23 cellular contexts compared by ENCODE assay signal in genomic region chr1:151192047-151192446, GRCh38. TPM values are rescaled to one million over a fixed set of nuclear protein-coding genes. Genes with fewer than 3 reads are reported as not detected.
"Had no signal": no experiment of that assay in that cellular context is flagged by ENCODE, and none has a peak within 500 bp of the region (broad histone marks: within the 10 kb centered on the region; RNA-seq: fewer than 3 reads in every experiment).

No MANE protein-coding gene starts in this region.

- H3K27me3 ChIP-seq: hepatocyte, stomach, thyroid gland, upper lobe of left lung, uterus had no signal

- H2AFZ ChIP-seq: hepatocyte had no signal

- H3K27ac Mint-ChIP-seq: memory B cell, naive B cell, nephron progenitor cell had no signal

- ATAC-seq: left cardiac atrium, lower lobe of right lung, psoas muscle, sciatic nerve had no signal

- H3K27me3 Mint-ChIP-seq: memory B cell had no signal

- H3K4me3 ChIP-seq: coronary artery, hepatocyte, left ventricle myocardium inferior, lower lobe of right lung, psoas muscle, stomach, thyroid gland, upper lobe of left lung, uterus had no signal

- H3K36me3 ChIP-seq: left ventricle myocardium inferior, lower lobe of right lung, neutrophil, stomach, thyroid gland, upper lobe of left lung, uterus had no signal

- H3K27ac ChIP-seq: coronary artery, hepatocyte, left ventricle myocardium inferior, lower lobe of right lung, neutrophil, psoas muscle, stomach, thyroid gland, upper lobe of left lung, uterus had no signal

- FAIRE-seq: kidney had no signal

- H3K9me3 ChIP-seq: left ventricle myocardium inferior, lower lobe of right lung, neutrophil, psoas muscle, stomach, thyroid gland, upper lobe of left lung, uterus had no signal

- H3K4me3 Mint-ChIP-seq: memory B cell, nephron progenitor cell had no signal

- H3K36me3 Mint-ChIP-seq: memory B cell had no signal

- H3K4me2 ChIP-seq: hepatocyte had no signal

- DNase-seq: effector CD4-positive, alpha-beta T cell; foreskin melanocyte; head of caudate nucleus; left cardiac atrium; left ventricle myocardium inferior; lower lobe of right lung; naive B cell; nephron progenitor cell; retina; stimulated activated CD4-positive, alpha-beta T cell treated with anti-CD3 and anti-CD28 coated beads, Interleukin-12 subunit alpha, Interleukin-12 subunit beta, amount 100 ng/mL, for 4 hours; stimulated activated naive CD4-positive, alpha-beta T cell; stomach; thyroid gland; upper lobe of left lung; uterus had no signal

- H3K9me3 Mint-ChIP-seq: memory B cell, naive B cell, nephron progenitor cell had no signal

RNA-seq across cellular contexts. Expression of gene TMOD4, which starts 16.3 kb away (rescaled TPM):
- total RNA-seq: dermis microvascular lymphatic vessel endothelial cell, hepatocyte, left cardiac atrium, left ventricle myocardium inferior, stomach, thyroid gland had no signal
